Comparison of ENCODE assay signal across 8 cellular contexts in genomic region chr1:75203415-75204277, GRCh38.
DNase-seq lines count a peak whose midpoint lies in the region; ATAC-seq and TF ChIP-seq lines count a peak whose summit lies in the region.

No MANE protein-coding gene starts in this region.

- no peak overlapping the region for H3K27ac ChIP-seq in HL-60 (replicated peaks)
- no peak overlapping the region for H3K27ac ChIP-seq in OCI-LY3 (ENCODE audit: low read length)
- no peak overlapping the region for H3K27ac ChIP-seq in neural progenitor cell

- H3K4me2 ChIP-seq in OCI-LY3 (ENCODE audit: low read length) (peak overlapping the region; percentile 66), neural progenitor cell (no peak overlapping the region)

- no peak overlapping the region for H2AFZ ChIP-seq in OCI-LY3 (ENCODE audit: low read depth, low read length)
- H2AFZ ChIP-seq in neural progenitor cell (replicated peaks) = no peak overlapping the region

- H3K79me2 ChIP-seq in OCI-LY3 (ENCODE audit: low read length) = no peaks in the 10 kb centered on the region
- no peaks in the 10 kb centered on the region for H3K79me2 ChIP-seq in neural progenitor cell (ENCODE audit: low read depth)

- ATAC-seq in GM21381 (IDR thresholded peaks at IDR 0.05; ENCODE audit: unreplicated experiment) = peak; percentile 81
- no peak for ATAC-seq in activated T-cell treated with anti-CD3 and anti-CD28 coated beads, Interleukin-2, amount 50 U/mL, for 4 hours

- H3K9me3 Mint-ChIP-seq in neural progenitor cell = no peaks in the 10 kb centered on the region
- no peaks in the 10 kb centered on the region for H3K9me3 Mint-ChIP-seq in activated T-cell treated with anti-CD3 and anti-CD28 coated beads, Interleukin-2, amount 50 U/mL, for 4 hours

- no peaks in the 10 kb centered on the region for H3K36me3 Mint-ChIP-seq in neural progenitor cell
- H3K36me3 Mint-ChIP-seq in activated T-cell treated with anti-CD3 and anti-CD28 coated beads, Interleukin-2, amount 50 U/mL, for 4 hours (ENCODE audit: insufficient read depth) = no peaks in the 10 kb centered on the region

- H3K27me3 ChIP-seq in HL-60 (ENCODE audit: insufficient read depth, poor library complexity, severe bottlenecking) = no peaks in the 10 kb centered on the region
- H3K27me3 ChIP-seq in OCI-LY3 (ENCODE audit: low read depth, low read length) = no peaks in the 10 kb centered on the region
- H3K27me3 ChIP-seq in neural progenitor cell = no peaks in the 10 kb centered on the region

- TF ChIP-seq CTCF in HL-60 (IDR thresholded peaks at IDR 0.05; ENCODE audit: insufficient read depth, low read length) = peak; percentile 53
- peak; percentile 84 for TF ChIP-seq CTCF in OCI-LY3 (IDR thresholded peaks at IDR 0.05; ENCODE audit: low read depth, low read length)
- peak; percentile 75 for TF ChIP-seq CTCF in epithelial cell of esophagus (IDR thresholded peaks at IDR 0.05; ENCODE audit: insufficient read depth, low read depth, low read length, missing control alignments)
- peak; percentile 87 for TF ChIP-seq CTCF in neural progenitor cell (IDR thresholded peaks at IDR 0.05)

- H3F3A ChIP-seq in neural progenitor cell (ENCODE audit: low read depth) = no peaks in the 10 kb centered on the region

- H3K4me1 Mint-ChIP-seq in neural progenitor cell = no peaks in the 10 kb centered on the region
- H3K4me1 Mint-ChIP-seq in activated T-cell treated with anti-CD3 and anti-CD28 coated beads, Interleukin-2, amount 50 U/mL, for 4 hours (ENCODE audit: low read depth) = no peaks in the 10 kb centered on the region

- H3K27me3 Mint-ChIP-seq in neural progenitor cell (ENCODE audit: insufficient read depth, low read depth) = no peaks in the 10 kb centered on the region
- no peaks in the 10 kb centered on the region for H3K27me3 Mint-ChIP-seq in activated T-cell treated with anti-CD3 and anti-CD28 coated beads, Interleukin-2, amount 50 U/mL, for 4 hours (ENCODE audit: low read depth)

- H3K27ac Mint-ChIP-seq in neural progenitor cell = no peak overlapping the region

- H3K36me3 ChIP-seq in OCI-LY3 (replicated peaks; ENCODE audit: low read depth, low read length) = no peaks in the 10 kb centered on the region
- no peaks in the 10 kb centered on the region for H3K36me3 ChIP-seq in neural progenitor cell

- H3K9me3 ChIP-seq in OCI-LY3 (ENCODE audit: insufficient read depth, low read length) = no peaks in the 10 kb centered on the region
- no peaks in the 10 kb centered on the region for H3K9me3 ChIP-seq in neural progenitor cell (ENCODE audit: low read depth)

- H3K9ac ChIP-seq in OCI-LY3 (ENCODE audit: low read length) (no peak overlapping the region), neural progenitor cell (no peak overlapping the region)

- 0 out of 2 replicates have a peak, but pooled peaks cover 2% of the 10 kb centered on the region for H3K4me1 ChIP-seq in OCI-LY3 (ENCODE audit: low read length)
- H3K4me1 ChIP-seq in neural progenitor cell = no peaks in the 10 kb centered on the region

- H4K20me1 ChIP-seq in OCI-LY3 (ENCODE audit: insufficient read depth, low read length) = no peaks in the 10 kb centered on the region
- no peaks in the 10 kb centered on the region for H4K20me1 ChIP-seq in neural progenitor cell (ENCODE audit: low read depth)

- H3K4me3 Mint-ChIP-seq in neural progenitor cell = no peak overlapping the region
- H3K4me3 Mint-ChIP-seq in activated T-cell treated with anti-CD3 and anti-CD28 coated beads, Interleukin-2, amount 50 U/mL, for 4 hours = no peak overlapping the region

- H3K4me3 ChIP-seq in HL-60 (replicated peaks; ENCODE audit: insufficient read depth, low read length) (no peak overlapping the region), OCI-LY3 (ENCODE audit: low read length) (peak overlapping the region; percentile 42; the same call in 1 of the 2 replicates), epithelial cell of esophagus (ENCODE audit: low read length) (no peak overlapping the region), neural progenitor cell (no peak overlapping the region)

- DNase-seq in GM03348 (ENCODE audit: low spot score) = peak; percentile 67
- peak in 1 of 2 experiments; percentile 25 for DNase-seq in HL-60 (ENCODE audit: low read depth in 1 of 2, low spot score in 1 of 2)
- DNase-seq in epithelial cell of esophagus (ENCODE audit: low read depth) = peak; percentile 62
- DNase-seq in neural progenitor cell (ENCODE audit: low spot score) = peak; percentile 63
- DNase-seq in stimulated activated CD4-positive, alpha-beta T cell treated with anti-CD3 and anti-CD28 coated beads, Interleukin-1b, Interleukin-23, amount 100 ng/mL, for 48 hours = no peak
- no peak for DNase-seq in activated T-cell treated with anti-CD3 and anti-CD28 coated beads, Interleukin-2, amount 50 U/mL, for 4 hours

Comparison
In these comparisons a context has a peak if more than half of its experiments do, and no peak if none do; other contexts are left out.
1. DNase-seq: peak in GM03348 (single experiment), epithelial cell of esophagus (single experiment) and neural progenitor cell (single experiment); none in stimulated activated CD4-positive, alpha-beta T cell treated with anti-CD3 and anti-CD28 coated beads, Interleukin-1b, Interleukin-23, amount 100 ng/mL, for 48 hours (single experiment) and activated T-cell treated with anti-CD3 and anti-CD28 coated beads, Interleukin-2, amount 50 U/mL, for 4 hours (single experiment).
2. Peak in every context shown above with its lines, with median percentiles within 50 percentile points of each other: CTCF ChIP-seq.